ENCODE assay signal across 8 cellular contexts in genomic region chr7:10412426-10413019, GRCh38.
DNase-seq lines count a peak whose midpoint lies in the region; ATAC-seq and TF ChIP-seq lines count a peak whose summit lies in the region.

No MANE protein-coding gene starts in this region.

- H3K36me3 ChIP-seq in lower lobe of right lung (no peaks in the 10 kb centered on the region), H7 (replicated peaks; ENCODE audit: control insufficient read depth, insufficient read depth, low read length) (no peaks in the 10 kb centered on the region)

- no peaks in the 10 kb centered on the region for H3K4me1 Mint-ChIP-seq in MCF 10A (ENCODE audit: insufficient read depth, unreplicated experiment)

- H3K4me3 Mint-ChIP-seq in MCF 10A (ENCODE audit: unreplicated experiment), result no peak overlapping the region

- TF ChIP-seq CTCF in MCF 10A (IDR thresholded peaks at IDR 0.05; ENCODE audit: unreplicated experiment), result peak; percentile 53
- TF ChIP-seq CTCF in lower lobe of right lung (IDR thresholded peaks at IDR 0.05), result peak; percentile 69

- intact Hi-C loops in MCF 10A (cut with micrococcal nuclease) (loop anchor here (1.0 to 10.0 kb wide), 5 partner anchors 295 to 1998 kb away; no protein-coding TSS in a partner anchor), lower lobe of right lung (cut with DNase I) (loop anchor here (10.0 kb wide), 1 partner anchor 1998 kb away; no protein-coding TSS in a partner anchor)

- ATAC-seq in GM18909 (IDR thresholded peaks at IDR 0.05; ENCODE audit: poor library complexity, unreplicated experiment), result peak; percentile 85
- ATAC-seq in HG03196 (IDR thresholded peaks at IDR 0.05; ENCODE audit: unreplicated experiment), result peak; percentile 85
- peak; percentile 51 to 68 for ATAC-seq in lower lobe of right lung

- no peaks in the 10 kb centered on the region for H3K9me3 ChIP-seq in lower lobe of right lung

- no TSS peak for BruUV-seq in MCF 10A (replicated peaks; lab: Mats Ljungman, UMichigan)

- no peak overlapping the region for H3K27ac ChIP-seq in lower lobe of right lung

- H3K9me3 Mint-ChIP-seq in MCF 10A (ENCODE audit: unreplicated experiment), result no peaks in the 10 kb centered on the region

- H3K27me3 ChIP-seq in lower lobe of right lung (ENCODE audit: low read depth) (no peaks in the 10 kb centered on the region), H7 (ENCODE audit: control insufficient read depth, insufficient read depth, low read length) (no peaks in the 10 kb centered on the region)

- H3K27me3 Mint-ChIP-seq in MCF 10A (ENCODE audit: insufficient read depth, unreplicated experiment), result peaks cover 30% of the 10 kb centered on the region

- H3K4me1 ChIP-seq in lower lobe of right lung, result no peaks in the 10 kb centered on the region

- no peaks in the 10 kb centered on the region for H3K36me3 Mint-ChIP-seq in MCF 10A (ENCODE audit: insufficient read depth, unreplicated experiment)

- H3K4me3 ChIP-seq in lower lobe of right lung (no peak overlapping the region), H7 (ENCODE audit: insufficient read depth, low read depth, low read length) (no peak overlapping the region)

- CTCF ChIA-PET in MCF 10A (lab: Yijun Ruan, JAX), result interaction anchor here (0.6 to 3.6 kb wide), 7 partner anchors 10 to 477 kb away, joined by 3 to 19 read pairs (median 3); no protein-coding TSS in a partner anchor

- DNase-seq in DMS 273 (lab: John Stamatoyannopoulos, UW; ENCODE audit: unreplicated experiment) (peak; percentile 85), NCI-H526 (lab: John Stamatoyannopoulos, UW) (peak; percentile 23 to 51), MCF 10A (ENCODE audit: unreplicated experiment) (peak; percentile 66), lower lobe of right lung (no peak), H7 (no peak)
- no peak for DNase-seq in NK-92 treated with Interleukin-12 subunit alpha and Interleukin-12 subunit beta, amount 100 ng/mL, for 24 hours (lab: John Stamatoyannopoulos, UW)

- no peak overlapping the region for H3K27ac Mint-ChIP-seq in MCF 10A (ENCODE audit: low read depth, unreplicated experiment)

- POLR2A ChIA-PET in MCF 10A (lab: Yijun Ruan, JAX), result no interaction called here

Comparison
In these comparisons a context has a peak if more than half of its experiments do, and no peak if none do; other contexts are left out.
1. DNase-seq: peak in DMS 273 (single experiment), NCI-H526 (2 of 2) and MCF 10A (single experiment); none in lower lobe of right lung (single experiment), H7 (single experiment) and NK-92 treated with Interleukin-12 subunit alpha and Interleukin-12 subunit beta, amount 100 ng/mL, for 24 hours (single experiment).
2. Peak in every context shown above with its lines, with median percentiles within 50 percentile points of each other: ATAC-seq.